In genomic region chr20:59572515-59572914, GRCh38 we compare ENCODE assay signal across 6 cellular contexts. TPM values are rescaled to one million over a fixed set of nuclear protein-coding genes. Genes with fewer than 3 reads are reported as not detected.
"Had no signal": no experiment of that assay in that cellular context is flagged by ENCODE, and none has a peak within 500 bp of the region (broad histone marks: within the 10 kb centered on the region; RNA-seq: fewer than 3 reads in every experiment).

No MANE protein-coding gene starts in this region.

- H3K27ac Mint-ChIP-seq: HFFc6 had no signal

- H3K4me3 ChIP-seq: HAP-1, K562 had no signal

- DNase-seq: GOT3, KG1 had no signal

- H3K36me3 ChIP-seq: HAP-1 had no signal

- H3K4me1 ChIP-seq: HAP-1 had no signal

- H3K9me3 ChIP-seq: HAP-1 had no signal

RNA-seq across cellular contexts. Expression of gene PHACTR3, which starts 31.8 kb away (rescaled TPM):
- total RNA-seq: HFFc6, IMR-90, K562 had no signal
- polyA plus RNA-seq: IMR-90, K562 had no signal
